Comparison of ENCODE assay signal across 8 cellular contexts in the genomic region with DNA sequence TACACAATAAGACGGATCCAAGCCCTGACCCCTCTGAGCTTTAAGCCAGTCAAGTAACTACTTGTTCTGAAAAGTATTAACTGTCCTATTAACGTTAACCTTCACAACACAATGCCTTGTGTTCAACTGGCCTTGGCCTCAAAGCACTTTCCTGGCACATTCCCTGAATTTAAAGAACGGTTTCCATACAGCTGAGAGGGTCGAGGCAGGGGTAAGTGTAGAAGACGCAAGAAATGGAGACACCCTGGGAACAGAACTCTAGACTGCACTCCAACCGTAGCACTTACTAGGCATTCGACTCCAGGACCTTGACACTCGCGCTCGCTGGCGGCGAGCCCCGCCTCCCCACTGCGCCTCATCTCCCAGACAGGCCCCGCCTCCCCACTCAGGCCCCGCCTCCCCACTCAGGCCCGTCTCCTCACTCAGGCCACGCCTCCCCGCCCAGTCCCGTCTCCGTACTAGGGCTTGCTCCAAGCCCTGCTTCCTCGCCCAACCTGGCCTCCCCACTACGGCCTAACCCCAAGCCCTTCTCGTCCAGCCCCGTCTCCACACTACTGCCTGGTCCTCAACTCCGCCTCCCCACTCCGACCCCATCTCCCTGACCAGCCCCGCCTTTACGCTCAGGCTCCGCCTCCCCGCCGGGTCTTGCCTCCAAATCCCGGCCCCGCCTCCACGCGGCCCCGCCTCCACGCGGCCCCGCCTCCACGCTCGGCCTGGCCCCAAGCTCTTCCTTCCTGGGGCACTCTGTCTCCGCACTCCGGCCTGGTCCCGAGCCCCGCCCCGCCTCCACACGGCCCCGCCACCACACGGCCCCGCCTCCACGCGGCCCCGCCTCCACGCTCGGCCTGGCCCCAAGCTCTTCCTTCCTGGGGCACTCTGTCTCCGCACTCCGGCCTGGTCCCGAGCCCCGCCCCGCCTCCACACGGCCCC. TPM values are rescaled to one million over a fixed set of nuclear protein-coding genes. Genes with fewer than 3 reads are reported as not detected.
DNase-seq lines count a peak whose midpoint lies in the region; ATAC-seq and TF ChIP-seq lines count a peak whose summit lies in the region.

No MANE protein-coding gene starts in this region.

- H3K4me3 ChIP-seq in GM06990 (replicated peaks; ENCODE audit: low read depth, low read length) (peak overlapping the region; percentile 76), SK-N-SH (ENCODE audit: low read depth in 2 of 2, low read length in 1 of 2) (peak overlapping the region; percentile 53 to 68), thoracic aorta (peak overlapping the region; percentile 74)

- no peaks in the 10 kb centered on the region for H4K20me1 ChIP-seq in SK-N-SH (ENCODE audit: insufficient read depth)

- peak overlapping the region; percentile 58; the same call in 1 of the 2 replicates for H2AFZ ChIP-seq in SK-N-SH (ENCODE audit: low read depth)

- no peak for TF ChIP-seq CTCF in GM06990 (IDR thresholded peaks at IDR 0.05; ENCODE audit: insufficient read depth, low read length, poor library complexity, severe bottlenecking)
- TF ChIP-seq CTCF in SK-N-SH (IDR thresholded peaks at IDR 0.05), result no peak
- TF ChIP-seq CTCF in glutamatergic neuron (IDR thresholded peaks at IDR 0.05; ENCODE audit: partially characterized antibody, unreplicated experiment), result no peak
- no peak for TF ChIP-seq CTCF in osteocyte (IDR thresholded peaks at IDR 0.05)
- TF ChIP-seq CTCF in thoracic aorta (IDR thresholded peaks at IDR 0.05), result no peak

- peaks cover 15% of the 10 kb centered on the region in 2 experiments for H3K4me1 ChIP-seq in SK-N-SH (ENCODE audit: control insufficient read depth in 1 of 2, insufficient read depth in 2 of 2, low read depth in 1 of 2, low read length in 1 of 2)
- H3K4me1 ChIP-seq in thoracic aorta (ENCODE audit: control insufficient read depth in 1 of 2, low read depth in 2 of 2), result peaks cover 13 to 31% of the 10 kb centered on the region in 2 donors

- H3K4me2 ChIP-seq in SK-N-SH, result peak overlapping the region; percentile 81

- DNase-seq in GM06990 (ENCODE audit: extremely low read depth, insufficient read length), result peak; percentile 96
- DNase-seq in NCI-H1092 treated with DMSO at 0.1 percent for 48 hours (lab: John Stamatoyannopoulos, UW), result peak; percentile 93
- DNase-seq in SK-N-SH, result peak; percentile 92
- DNase-seq in activated naive CD4-positive, alpha-beta T cell treated with anti-CD3 and anti-CD28 coated beads, Interleukin-2, amount 50 U/mL, for 72 hours (ENCODE audit: low spot score in 2 of 2), result peak; percentile 98 to 99
- DNase-seq in glutamatergic neuron, result peak; percentile 97
- peak; percentile 100 for DNase-seq in osteocyte (ENCODE audit: extremely low spot score, unreplicated experiment)
- peak; percentile 97 for DNase-seq in thoracic aorta (ENCODE audit: low spot score)

- no peaks in the 10 kb centered on the region for H3K9me3 Mint-ChIP-seq in activated naive CD4-positive, alpha-beta T cell treated with anti-CD3 and anti-CD28 coated beads, Interleukin-2, amount 50 U/mL, for 72 hours
- H3K9me3 Mint-ChIP-seq in glutamatergic neuron (ENCODE audit: unreplicated experiment) (peaks cover 3% of the 10 kb centered on the region), osteocyte (ENCODE audit: unreplicated experiment) (no peaks in the 10 kb centered on the region)

- no peaks in the 10 kb centered on the region for H3K9me2 ChIP-seq in SK-N-SH

- H3K79me2 ChIP-seq in SK-N-SH (ENCODE audit: insufficient read depth), result peaks cover 33% of the 10 kb centered on the region

- H3K27me3 ChIP-seq in GM06990 (replicated peaks; ENCODE audit: control insufficient read depth, insufficient read depth, low read length) (no peaks in the 10 kb centered on the region), SK-N-SH (ENCODE audit: insufficient read depth) (no peaks in the 10 kb centered on the region), thoracic aorta (replicated peaks; ENCODE audit: insufficient read depth) (no peaks in the 10 kb centered on the region)

- H3F3A ChIP-seq in SK-N-SH (replicated peaks; ENCODE audit: insufficient read depth), result peaks cover 29% of the 10 kb centered on the region

- TF ChIP-seq RAD21 in SK-N-SH (IDR thresholded peaks at IDR 0.05; ENCODE audit: low read length), result no peak

- WGBS in SK-N-SH (ENCODE audit: low lambda C conversion rate), result 1% methylated on average over 32 of the region's 62 CpGs

- peak overlapping the region; percentile 92 to 98 for H3K27ac Mint-ChIP-seq in activated naive CD4-positive, alpha-beta T cell treated with anti-CD3 and anti-CD28 coated beads, Interleukin-2, amount 50 U/mL, for 72 hours
- H3K27ac Mint-ChIP-seq in glutamatergic neuron (ENCODE audit: unreplicated experiment) (peak overlapping the region; percentile 77), osteocyte (ENCODE audit: unreplicated experiment) (peak overlapping the region; percentile 98)

- peak overlapping the region; percentile 94 for H3K4me3 Mint-ChIP-seq in glutamatergic neuron (ENCODE audit: unreplicated experiment)
- H3K4me3 Mint-ChIP-seq in osteocyte (ENCODE audit: unreplicated experiment), result peak overlapping the region; percentile 97

- no peak for TF ChIP-seq EP300 in SK-N-SH (IDR thresholded peaks at IDR 0.05; ENCODE audit: borderline replicate concordance in 1 of 2, low read depth in 1 of 2, low read length in 1 of 2)

- H3K27ac ChIP-seq in SK-N-SH (ENCODE audit: low read depth in 2 of 2, low read length in 1 of 2), result peak overlapping the region; percentile 83 to 91
- peak overlapping the region; percentile 81 to 87 for H3K27ac ChIP-seq in thoracic aorta

- H3K9me3 ChIP-seq in SK-N-SH, result no peaks in the 10 kb centered on the region
- H3K9me3 ChIP-seq in thoracic aorta, result no peaks in the 10 kb centered on the region

- POLR2A ChIA-PET in SK-N-SH (lab: Yijun Ruan, JAX), result interaction anchor here (0.6 to 1.0 kb wide), 3 partner anchors 84 to 170 kb away, joined by 3 to 4 read pairs (median 3); a partner anchor contains a TSS

- CTCF ChIA-PET in SK-N-SH (lab: Yijun Ruan, JAX), result interaction anchor here (1.2 to 10.1 kb wide), 3 partner anchors 17 to 162 kb away, joined by 3 to 215 read pairs (median 72); a partner anchor contains a TSS

- peak overlapping the region; percentile 48; the same call in 1 of the 2 replicates for H3K9ac ChIP-seq in SK-N-SH

- H3K4me1 Mint-ChIP-seq in glutamatergic neuron (ENCODE audit: low read depth, unreplicated experiment) (peaks cover 2% of the 10 kb centered on the region), osteocyte (ENCODE audit: unreplicated experiment) (peaks cover 33% of the 10 kb centered on the region)

- peaks cover 4% of the 10 kb centered on the region for H3K27me3 Mint-ChIP-seq in glutamatergic neuron (ENCODE audit: unreplicated experiment)
- H3K27me3 Mint-ChIP-seq in osteocyte (ENCODE audit: unreplicated experiment), result no peaks in the 10 kb centered on the region

- ATAC-seq in HG02588 (IDR thresholded peaks at IDR 0.05; ENCODE audit: unreplicated experiment) (peak; percentile 54), thoracic aorta (ENCODE audit: insufficient number of reproducible peaks, low FRiP score, low read depth) (peak; percentile 71)
- ATAC-seq in activated naive CD4-positive, alpha-beta T cell treated with anti-CD3 and anti-CD28 coated beads, Interleukin-2, amount 50 U/mL, for 72 hours, result peak; percentile 69 to 73

- H3K36me3 ChIP-seq in GM06990 (ENCODE audit: control insufficient read depth, insufficient read depth, low read length) (peaks cover 4% of the 10 kb centered on the region; the same call in 1 of the 2 replicates), SK-N-SH (replicated peaks in 1 of 2; ENCODE audit: control insufficient read depth in 1 of 2, insufficient read depth in 2 of 2, low read length in 1 of 2) (peaks cover 0 to 4% of the 10 kb centered on the region in 2 experiments), thoracic aorta (no peaks in the 10 kb centered on the region)

- H3K36me3 Mint-ChIP-seq in activated naive CD4-positive, alpha-beta T cell treated with anti-CD3 and anti-CD28 coated beads, Interleukin-2, amount 50 U/mL, for 72 hours, result peaks cover 4 to 35% of the 10 kb centered on the region in 2 donors
- H3K36me3 Mint-ChIP-seq in glutamatergic neuron (ENCODE audit: unreplicated experiment) (no peaks in the 10 kb centered on the region), osteocyte (ENCODE audit: unreplicated experiment) (peaks cover 7% of the 10 kb centered on the region)

TF ChIP-seq in SK-N-SH, 30 proteins besides CTCF, POLR2A, EP300 and RAD21 (continues in another document):
- TF ChIP-seq, protein P1, sequence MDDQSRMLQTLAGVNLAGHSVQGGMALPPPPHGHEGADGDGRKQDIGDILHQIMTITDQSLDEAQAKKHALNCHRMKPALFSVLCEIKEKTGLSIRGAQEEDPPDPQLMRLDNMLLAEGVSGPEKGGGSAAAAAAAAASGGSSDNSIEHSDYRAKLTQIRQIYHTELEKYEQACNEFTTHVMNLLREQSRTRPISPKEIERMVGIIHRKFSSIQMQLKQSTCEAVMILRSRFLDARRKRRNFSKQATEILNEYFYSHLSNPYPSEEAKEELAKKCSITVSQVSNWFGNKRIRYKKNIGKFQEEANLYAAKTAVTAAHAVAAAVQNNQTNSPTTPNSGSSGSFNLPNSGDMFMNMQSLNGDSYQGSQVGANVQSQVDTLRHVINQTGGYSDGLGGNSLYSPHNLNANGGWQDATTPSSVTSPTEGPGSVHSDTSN (IDR thresholded peaks at IDR 0.05), result no peak
- no peak for TF ChIP-seq TCF12 (IDR thresholded peaks at IDR 0.05)
- TF ChIP-seq, protein P2, sequence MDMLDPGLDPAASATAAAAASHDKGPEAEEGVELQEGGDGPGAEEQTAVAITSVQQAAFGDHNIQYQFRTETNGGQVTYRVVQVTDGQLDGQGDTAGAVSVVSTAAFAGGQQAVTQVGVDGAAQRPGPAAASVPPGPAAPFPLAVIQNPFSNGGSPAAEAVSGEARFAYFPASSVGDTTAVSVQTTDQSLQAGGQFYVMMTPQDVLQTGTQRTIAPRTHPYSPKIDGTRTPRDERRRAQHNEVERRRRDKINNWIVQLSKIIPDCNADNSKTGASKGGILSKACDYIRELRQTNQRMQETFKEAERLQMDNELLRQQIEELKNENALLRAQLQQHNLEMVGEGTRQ (IDR thresholded peaks at IDR 0.05; ENCODE audit: borderline replicate concordance, low read depth, low read length), result no peak

RNA-seq across cellular contexts. Expression of a gene that starts 0.9 kb away (rescaled TPM):
- 7.9 and 11.3 TPM in 2 replicates for polyA plus RNA-seq in SK-N-SH (2012; rRNA removed)
- polyA plus RNA-seq in SK-N-SH (2012; cell fraction: cytosol; rRNA removed), result 11.0 and 13.0 TPM in 2 replicates
- 10.1 and 20.5 TPM in 2 replicates for polyA plus RNA-seq in SK-N-SH (2012; cell fraction: nucleus; rRNA removed)
- total RNA-seq in activated naive CD4-positive, alpha-beta T cell treated with anti-CD3 and anti-CD28 coated beads, Interleukin-2, amount 50 U/mL, for 72 hours, result 10 to 100 TPM; 16.8 to 26.2 TPM
- total RNA-seq in glutamatergic neuron (ENCODE audit: unreplicated experiment) (8.6 TPM), osteocyte (10.4 and 11.5 TPM in 2 replicates), thoracic aorta (10 to 100 TPM; 26.1 to 35.3 TPM)

Comparison
In these comparisons a context has a peak if more than half of its experiments do, and no peak if none do; other contexts are left out.
1. Peak in every context shown above with its lines: DNase-seq, ATAC-seq, H3K4me3 ChIP-seq and H3K27ac ChIP-seq.